ENCODE assay signal across 8 cellular contexts in the genomic region with DNA sequence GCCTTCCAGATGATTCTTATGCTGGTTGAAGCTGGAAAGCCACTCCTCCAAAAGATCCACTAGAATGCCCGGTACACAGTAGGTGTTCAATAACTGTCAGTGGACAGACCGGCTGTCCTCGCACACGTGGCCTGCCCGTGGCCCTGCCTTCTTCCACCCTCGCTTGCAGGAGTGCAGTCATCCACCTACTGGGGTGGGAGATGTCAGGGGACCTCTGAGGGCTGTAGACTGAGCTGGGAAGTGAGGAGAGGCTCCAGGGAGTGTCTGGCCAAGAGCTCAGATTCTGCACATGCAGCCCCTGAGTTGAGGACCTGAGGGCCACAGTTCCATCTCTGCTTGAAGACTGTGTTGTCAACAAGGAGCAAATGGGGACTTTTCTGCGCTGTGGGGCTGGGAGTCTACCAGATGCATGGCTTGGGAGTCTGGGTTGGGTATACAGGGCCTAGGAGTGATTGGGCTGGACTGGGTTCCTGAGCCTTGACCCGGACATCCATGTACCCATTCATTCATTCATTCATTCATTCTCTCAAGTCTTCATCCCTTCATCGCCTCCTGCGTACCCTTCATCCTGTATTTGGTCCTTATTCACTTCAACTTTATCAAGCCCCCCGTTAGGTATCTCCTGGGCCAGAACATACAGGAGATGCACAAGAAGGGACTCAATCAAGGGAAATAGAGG. TPM values are rescaled to one million over a fixed set of nuclear protein-coding genes. Genes with fewer than 3 reads are reported as not detected.
DNase-seq lines count a peak whose midpoint lies in the region; ATAC-seq and TF ChIP-seq lines count a peak whose summit lies in the region.
"Had no signal": no experiment of that assay in that cellular context is flagged by ENCODE, and none has a peak within 500 bp of the region (broad histone marks: within the 10 kb centered on the region; RNA-seq: fewer than 3 reads in every experiment).

No MANE protein-coding gene starts in this region.

- H3K4me2 ChIP-seq in PC-3 (ENCODE audit: low read length) = 0 out of 2 replicates have a peak overlapping the region, but pooled peaks have one; percentile 23

- no peak overlapping the region for H3K9ac ChIP-seq in PC-3 (ENCODE audit: low read length)

- H3K4me3 ChIP-seq in CD8-positive, alpha-beta memory T cell (ENCODE audit: low read length) = peak overlapping the region; percentile 46
- no peak overlapping the region for H3K4me3 ChIP-seq in PC-3 (ENCODE audit: low read length)
- no peak overlapping the region for H3K4me3 ChIP-seq in esophagus (ENCODE audit: low read depth in 1 of 2, low read length in 2 of 2)
- no peak overlapping the region for H3K4me3 ChIP-seq in skin epidermis

- intact Hi-C loops in PC-3 (cut with micrococcal nuclease) = loop anchor here (1.0 kb wide), 1 partner anchor 30 kb away; no protein-coding TSS in a partner anchor

- H3K4me1 ChIP-seq in CD8-positive, alpha-beta memory T cell (ENCODE audit: insufficient read depth, low read length) = peaks cover 66% of the 10 kb centered on the region
- H3K4me1 ChIP-seq in PC-3 (ENCODE audit: insufficient read depth, low read length) = peaks cover 36% of the 10 kb centered on the region
- peaks cover 0 to 14% of the 10 kb centered on the region in 2 donors for H3K4me1 ChIP-seq in esophagus (ENCODE audit: control insufficient read depth in 2 of 2, insufficient read depth in 2 of 2, low read length in 1 of 2)

- H3K4me1 Mint-ChIP-seq in CD8-positive, alpha-beta memory T cell = peaks cover 67 to 81% (median 73%) of the 10 kb centered on the region in 3 donors

- no peaks in the 10 kb centered on the region for H3K9me3 ChIP-seq in CD8-positive, alpha-beta memory T cell (ENCODE audit: low read length)
- H3K9me3 ChIP-seq in PC-3 (ENCODE audit: low read length) (no peaks in the 10 kb centered on the region), esophagus (ENCODE audit: control insufficient read depth in 2 of 2, insufficient read depth in 1 of 2, low read depth in 1 of 2, low read length in 1 of 2) (no peaks in the 10 kb centered on the region)

- no peak for TF ChIP-seq CTCF in PC-3 (conservative IDR thresholded peaks at IDR 0.05; ENCODE audit: low read depth, low read length)

- peaks cover 0 to 4% (median 0%) of the 10 kb centered on the region in 3 donors for H3K36me3 Mint-ChIP-seq in CD8-positive, alpha-beta memory T cell

- POLR2A ChIA-PET in CD8-positive, alpha-beta memory T cell (lab: Charles Lee) = interaction anchor here (1.1 to 1.9 kb wide), 4 partner anchors 10 to 16 kb away, joined by 3 to 22 read pairs (median 10); no protein-coding TSS in a partner anchor
- POLR2A ChIA-PET in PC-3 (lab: Charles Lee; ENCODE audit: unreplicated experiment) = interaction anchor here (0.6 kb wide), 1 partner anchor 15 kb away, joined by 4 read pairs; no protein-coding TSS in a partner anchor

- no peaks in the 10 kb centered on the region for H3K9me2 ChIP-seq in PC-3 (replicated peaks; ENCODE audit: low read length)

- H3K36me3 ChIP-seq in CD8-positive, alpha-beta memory T cell (ENCODE audit: insufficient read depth, low read length) = no peaks in the 10 kb centered on the region
- H3K36me3 ChIP-seq in PC-3 (ENCODE audit: low read depth, low read length) = no peaks in the 10 kb centered on the region
- no peaks in the 10 kb centered on the region for H3K36me3 ChIP-seq in esophagus (ENCODE audit: control insufficient read depth in 2 of 2, insufficient read depth in 2 of 2, low read length in 1 of 2)

- DNase-seq in CD8-positive, alpha-beta memory T cell = no peak
- DNase-seq in PC-3 (no peak), DMS153 (lab: John Stamatoyannopoulos, UW) (no peak), C1 segment of cervical spinal cord (lab: John Stamatoyannopoulos, UW) (no peak), EL (no peak)
- DNase-seq: NCI-H1694 treated with DMSO at 0.1 percent for 48 hours had no signal

- H3K27me3 Mint-ChIP-seq in CD8-positive, alpha-beta memory T cell = peaks cover 0 to 1% of the 10 kb centered on the region in 2 donors

- CTCF ChIA-PET in CD8-positive, alpha-beta memory T cell (lab: Charles Lee) = interaction anchor here (0.9 to 4.8 kb wide), 7 partner anchors 11 to 47 kb away, joined by 3 to 23 read pairs (median 4); no protein-coding TSS in a partner anchor
- CTCF ChIA-PET in PC-3 (lab: Charles Lee) = no interaction called here

- no peak for ATAC-seq in PC-3

- peak overlapping the region; percentile 77 for H3K27ac ChIP-seq in CD8-positive, alpha-beta memory T cell (ENCODE audit: low read depth, low read length)
- H3K27ac ChIP-seq in PC-3 (ENCODE audit: low read length) (0 out of 2 replicates have a peak overlapping the region, but pooled peaks have one; percentile 19), esophagus (ENCODE audit: low read depth in 2 of 2, low read length in 1 of 2) (peak overlapping the region; percentile 34 to 65), skin epidermis (peak overlapping the region in 19 of 21 experiments; percentile 16 to 93 (median 76))

- no TSS peak for BruUV-seq in PC-3 (replicated peaks; lab: Mats Ljungman, UMichigan)

- no peaks in the 10 kb centered on the region for H4K20me1 ChIP-seq in PC-3 (ENCODE audit: low read length)

- no peaks in the 10 kb centered on the region for H3F3A ChIP-seq in PC-3 (ENCODE audit: low read length, unreplicated experiment)

- no peak overlapping the region for H2AFZ ChIP-seq in PC-3 (ENCODE audit: low read length)

- H3K4me3 Mint-ChIP-seq in CD8-positive, alpha-beta memory T cell = peak overlapping the region; percentile 72 to 83 (median 76)

- 92 to 95% methylated on average over 11 of the region's 11 CpGs for WGBS in esophagus, 2 donors

- H3K9me3 Mint-ChIP-seq in CD8-positive, alpha-beta memory T cell = no peaks in the 10 kb centered on the region

- no peaks in the 10 kb centered on the region for H3K27me3 ChIP-seq in CD8-positive, alpha-beta memory T cell (ENCODE audit: insufficient read depth, low read length, poor library complexity, severe bottlenecking)
- no peaks in the 10 kb centered on the region for H3K27me3 ChIP-seq in PC-3 (ENCODE audit: low read length)
- peaks cover 0 to 3% of the 10 kb centered on the region in 2 donors for H3K27me3 ChIP-seq in esophagus (ENCODE audit: control insufficient read depth in 1 of 2, insufficient read depth in 2 of 2, low read length in 2 of 2)

- H3K27ac Mint-ChIP-seq in CD8-positive, alpha-beta memory T cell = peak overlapping the region; percentile 92 to 98 (median 96)

- H3K79me2 ChIP-seq in PC-3 (ENCODE audit: low read length) = no peaks in the 10 kb centered on the region

RNA-seq across cellular contexts. Expression of a gene that starts 4.2 kb away (rescaled TPM):
- total RNA-seq in CD8-positive, alpha-beta memory T cell = 100 to 1,000 TPM; 169 to 174 TPM
- polyA plus RNA-seq in CD8-positive, alpha-beta memory T cell = 164 TPM
- 0.29 and 1.3 TPM in 2 replicates for total RNA-seq in PC-3 (2014; rRNA removed)
- polyA plus RNA-seq in esophagus = 1 to 10 TPM; 1.8 to 3.4 TPM

Comparison
In these comparisons a context has a peak if more than half of its experiments do, and no peak if none do; other contexts are left out.
1. H3K27ac ChIP-seq: peak in every context shown above with its lines; median percentile 77 in CD8-positive, alpha-beta memory T cell; 76 in skin epidermis; 50 in esophagus; 19 in PC-3.
2. RNA of a gene that starts 4.2 kb away (total RNA-seq): 169 to 174 TPM in CD8-positive, alpha-beta memory T cell; 0.29 to 1.3 TPM in PC-3; every median in the first group is over 10 times any median in the second.